In the genomic region with DNA sequence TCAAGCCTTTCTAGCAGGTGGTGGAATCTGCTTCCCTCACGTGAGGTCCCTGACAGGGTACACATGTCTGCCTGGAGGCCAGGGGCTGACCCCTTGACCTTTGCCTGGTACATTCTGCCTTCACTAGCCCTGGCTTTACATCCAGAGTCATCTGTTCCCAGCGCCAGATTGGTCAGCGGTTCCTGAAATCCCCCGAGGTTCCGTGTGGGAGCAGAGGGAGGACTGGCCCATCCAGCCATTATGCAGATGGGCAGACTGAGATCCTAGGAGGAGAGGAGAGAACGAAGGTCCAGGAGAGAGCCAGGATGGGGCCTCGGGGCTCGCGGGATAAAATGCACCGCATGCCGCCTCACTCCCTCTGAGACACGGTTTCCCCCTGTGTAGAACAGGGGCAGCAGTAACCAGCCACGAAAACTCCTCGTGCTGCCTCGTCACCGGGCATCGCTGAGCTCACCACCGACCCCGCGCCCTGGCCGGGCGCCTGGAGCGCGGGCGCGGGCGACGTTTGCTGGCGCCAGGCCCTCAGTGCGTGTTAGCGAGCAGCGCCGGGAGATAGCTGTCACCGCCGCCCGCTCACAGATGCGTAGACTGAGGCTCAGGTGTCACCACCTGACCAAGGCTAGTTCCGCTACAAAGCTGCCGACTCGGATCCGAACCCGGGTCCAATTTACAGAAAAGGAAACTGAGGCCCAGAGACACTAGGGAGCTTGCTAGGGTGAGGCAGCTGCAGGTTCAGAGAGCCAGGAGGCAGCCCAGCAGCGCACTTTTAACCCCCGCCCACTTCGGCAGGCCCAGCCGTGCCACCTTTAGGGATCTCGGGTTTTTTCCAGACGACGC, we compare ENCODE assay signal across 8 cellular contexts. TPM values are rescaled to one million over a fixed set of nuclear protein-coding genes. Genes with fewer than 3 reads are reported as not detected.
A peak's percentile ranks its signal among the peaks of the same experiment; 100 is the strongest.
DNase-seq lines count a peak whose midpoint lies in the region; ATAC-seq lines count a peak whose summit lies in the region.

No MANE protein-coding gene starts in this region.

- no peaks in the 10 kb centered on the region for H3K9me3 Mint-ChIP-seq in activated naive CD8-positive, alpha-beta T cell treated with anti-CD3 and anti-CD28 coated beads for 36 hours
- H3K9me3 Mint-ChIP-seq in stimulated activated naive B cell treated with anti-CD40 and anti-IgM and Interleukin-4, amounts not matched to agents 10 μg/mL and 1 μg/mL and 100 μg/mL, for 72 hours = no peaks in the 10 kb centered on the region

- H3K9ac ChIP-seq in iPS-20b (ENCODE audit: low read depth, low read length) = no peak overlapping the region

- H3K4me1 Mint-ChIP-seq in activated naive CD8-positive, alpha-beta T cell treated with anti-CD3 and anti-CD28 coated beads for 36 hours = peaks cover 44% of the 10 kb centered on the region
- peaks cover 60 to 77% of the 10 kb centered on the region in 2 donors for H3K4me1 Mint-ChIP-seq in stimulated activated naive B cell treated with anti-CD40 and anti-IgM and Interleukin-4, amounts not matched to agents 10 μg/mL and 1 μg/mL and 100 μg/mL, for 72 hours

- H3K27ac Mint-ChIP-seq in activated naive CD8-positive, alpha-beta T cell treated with anti-CD3 and anti-CD28 coated beads for 36 hours = peak overlapping the region; percentile 72
- H3K27ac Mint-ChIP-seq in stimulated activated naive B cell treated with anti-CD40 and anti-IgM and Interleukin-4, amounts not matched to agents 10 μg/mL and 1 μg/mL and 100 μg/mL, for 72 hours = peak overlapping the region; percentile 98

- no peaks in the 10 kb centered on the region for H3K27me3 Mint-ChIP-seq in activated naive CD8-positive, alpha-beta T cell treated with anti-CD3 and anti-CD28 coated beads for 36 hours
- no peaks in the 10 kb centered on the region for H3K27me3 Mint-ChIP-seq in stimulated activated naive B cell treated with anti-CD40 and anti-IgM and Interleukin-4, amounts not matched to agents 10 μg/mL and 1 μg/mL and 100 μg/mL, for 72 hours

- H3K4me3 ChIP-seq in iPS-20b (ENCODE audit: low read length) = peak overlapping the region; percentile 66

- DNase-seq in ACHN (peak; percentile 46), inferior parietal cortex (ENCODE audit: extremely low spot score) (no peak)
- peak; percentile 61 for DNase-seq in activated naive CD8-positive, alpha-beta T cell treated with anti-CD3 and anti-CD28 coated beads for 36 hours
- peak; percentile 29 for DNase-seq in stimulated activated naive B cell treated with anti-CD40 and anti-IgM and Interleukin-4, amounts not matched to agents 10 μg/mL and 1 μg/mL and 100 μg/mL, for 72 hours
- no peak for DNase-seq in stimulated activated CD4-positive, alpha-beta T cell treated with anti-CD3 and anti-CD28 coated beads, Interleukin-4, amount 100 ng/mL, for 1 hour

- ATAC-seq in GM18867 (IDR thresholded peaks at IDR 0.05; ENCODE audit: unreplicated experiment) (peak; percentile 13), HG03432 (IDR thresholded peaks at IDR 0.05; ENCODE audit: unreplicated experiment) (peak; percentile 11)
- peak; percentile 1 for ATAC-seq in stimulated activated naive B cell treated with anti-CD40 and anti-IgM and Interleukin-4, amounts not matched to agents 10 μg/mL and 1 μg/mL and 100 μg/mL, for 72 hours (replicated peaks)

- no peaks in the 10 kb centered on the region for H3K9me3 ChIP-seq in iPS-20b (ENCODE audit: insufficient read depth, low read depth, low read length)

- H3K27ac ChIP-seq in iPS-20b (ENCODE audit: low read length) = no peak overlapping the region

- peaks cover 22% of the 10 kb centered on the region for H3K36me3 Mint-ChIP-seq in activated naive CD8-positive, alpha-beta T cell treated with anti-CD3 and anti-CD28 coated beads for 36 hours
- peaks cover 7 to 19% of the 10 kb centered on the region in 2 donors for H3K36me3 Mint-ChIP-seq in stimulated activated naive B cell treated with anti-CD40 and anti-IgM and Interleukin-4, amounts not matched to agents 10 μg/mL and 1 μg/mL and 100 μg/mL, for 72 hours

- H3K27me3 ChIP-seq in iPS-20b (ENCODE audit: insufficient read depth, low read length) = peaks cover 39% of the 10 kb centered on the region

- peak overlapping the region; percentile 99 for H3K4me3 Mint-ChIP-seq in activated naive CD8-positive, alpha-beta T cell treated with anti-CD3 and anti-CD28 coated beads for 36 hours
- H3K4me3 Mint-ChIP-seq in stimulated activated naive B cell treated with anti-CD40 and anti-IgM and Interleukin-4, amounts not matched to agents 10 μg/mL and 1 μg/mL and 100 μg/mL, for 72 hours = peak overlapping the region; percentile 90 to 98

- in situ Hi-C loops in ACHN (cut with HindIII; ENCODE audit: low pct_ligation_motif_present, low pct_unique_long_range_greater_than_20kb, low sequenced_read_pairs) = no loop called here

- no peaks in the 10 kb centered on the region for H3K36me3 ChIP-seq in iPS-20b (ENCODE audit: insufficient read depth, low read depth, low read length)

- peaks cover 5% of the 10 kb centered on the region; the same call in 1 of the 2 replicates for H3K4me1 ChIP-seq in iPS-20b (ENCODE audit: insufficient read depth, low read length)

RNA-seq across cellular contexts. Expression of a gene that starts 0.8 kb away (rescaled TPM):
- total RNA-seq in activated naive CD8-positive, alpha-beta T cell treated with anti-CD3 and anti-CD28 coated beads for 36 hours = 100 to 1,000 TPM; 136 to 139 TPM

RNA-seq across cellular contexts. Expression of a gene that starts 30.5 kb away (rescaled TPM):
- total RNA-seq in activated naive CD8-positive, alpha-beta T cell treated with anti-CD3 and anti-CD28 coated beads for 36 hours = 1 to 10 TPM in 1 of 2 experiments, under 1 TPM in 1; 0.90 to 1.1 TPM

Comparison
In these comparisons a context has a peak if more than half of its experiments do, and no peak if none do; other contexts are left out.
1. DNase-seq: peak in ACHN (single experiment), activated naive CD8-positive, alpha-beta T cell treated with anti-CD3 and anti-CD28 coated beads for 36 hours (single experiment) and stimulated activated naive B cell treated with anti-CD40 and anti-IgM and Interleukin-4, amounts not matched to agents 10 μg/mL and 1 μg/mL and 100 μg/mL, for 72 hours (single experiment); none in inferior parietal cortex (single experiment) and stimulated activated CD4-positive, alpha-beta T cell treated with anti-CD3 and anti-CD28 coated beads, Interleukin-4, amount 100 ng/mL, for 1 hour (single experiment).
2. Peak in every context shown above with its lines, with median percentiles within 50 percentile points of each other: ATAC-seq.